Comparison of ENCODE assay signal across 1 cellular context in the genomic region with DNA sequence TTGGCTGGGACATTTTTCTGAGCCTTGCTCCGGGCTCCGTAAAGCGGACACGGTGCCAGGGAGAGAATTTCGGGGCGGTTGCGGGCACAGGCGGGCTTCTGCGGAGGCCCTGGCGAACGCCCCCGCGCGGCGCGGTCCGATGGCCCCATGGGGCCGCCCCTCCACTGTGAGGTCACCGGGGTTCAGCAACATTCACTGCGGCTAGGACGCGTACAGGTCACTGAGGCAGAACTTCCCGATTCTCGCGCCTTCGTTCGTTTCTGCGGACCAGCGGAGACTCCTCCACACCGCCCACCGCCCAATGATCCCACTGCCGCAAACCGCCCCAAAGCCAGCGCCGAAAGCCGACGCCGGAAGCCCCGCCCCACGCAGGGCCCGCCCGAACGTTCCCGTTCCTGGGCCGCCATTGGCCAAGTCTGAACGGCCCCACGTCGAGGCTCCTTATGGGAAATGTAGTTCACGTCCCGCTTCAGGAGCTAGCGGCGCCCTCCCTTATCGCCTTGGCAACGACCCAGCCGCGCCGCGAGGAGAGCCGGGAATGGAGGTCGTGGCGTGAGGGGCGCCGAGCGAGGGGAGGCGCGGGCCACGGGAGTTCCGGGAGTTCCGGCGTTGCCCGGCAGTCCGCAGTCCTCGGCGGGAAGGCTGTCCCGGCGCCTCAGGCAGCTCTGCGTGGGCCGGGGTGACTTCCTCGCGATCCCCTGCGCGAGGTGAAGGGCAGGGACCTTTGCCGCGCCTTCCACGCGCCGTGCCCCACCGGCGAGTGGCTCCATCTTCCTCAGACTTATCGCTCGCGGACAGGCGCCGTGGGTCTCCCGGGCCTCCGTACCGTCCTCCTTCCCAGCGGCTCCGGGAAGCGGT.
TF ChIP-seq lines count a peak whose summit lies in the region.

Gene ZNF584, plus strand, starts transcription at position 498 of the 858 bp plus-strand sequence. CDS start 499 bp downstream, outside the sequence.

TF ChIP-seq in HepG2, 621 proteins besides CTCF, POLR2A, EP300 and RAD21 (continued from another document and continues in another):
- TF ChIP-seq, protein P1, sequence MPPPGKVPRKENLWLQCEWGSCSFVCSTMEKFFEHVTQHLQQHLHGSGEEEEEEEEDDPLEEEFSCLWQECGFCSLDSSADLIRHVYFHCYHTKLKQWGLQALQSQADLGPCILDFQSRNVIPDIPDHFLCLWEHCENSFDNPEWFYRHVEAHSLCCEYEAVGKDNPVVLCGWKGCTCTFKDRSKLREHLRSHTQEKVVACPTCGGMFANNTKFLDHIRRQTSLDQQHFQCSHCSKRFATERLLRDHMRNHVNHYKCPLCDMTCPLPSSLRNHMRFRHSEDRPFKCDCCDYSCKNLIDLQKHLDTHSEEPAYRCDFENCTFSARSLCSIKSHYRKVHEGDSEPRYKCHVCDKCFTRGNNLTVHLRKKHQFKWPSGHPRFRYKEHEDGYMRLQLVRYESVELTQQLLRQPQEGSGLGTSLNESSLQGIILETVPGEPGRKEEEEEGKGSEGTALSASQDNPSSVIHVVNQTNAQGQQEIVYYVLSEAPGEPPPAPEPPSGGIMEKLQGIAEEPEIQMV (CRISPR knock-in tag; IDR thresholded peaks at IDR 0.05; ENCODE audit: low read depth), result peak; percentile 61; the same call in 1 of the 2 replicates
- no peak for TF ChIP-seq TEAD2 (CRISPR knock-in tag; IDR thresholded peaks at IDR 0.05)
- no peak for TF ChIP-seq HHEX (CRISPR knock-in tag; IDR thresholded peaks at IDR 0.05)
- TF ChIP-seq HMG20B (CRISPR knock-in tag; conservative IDR thresholded peaks at IDR 0.05), result no peak
- TF ChIP-seq ZNF589 (CRISPR knock-in tag; conservative IDR thresholded peaks at IDR 0.05), result no peak; the same call in 1 of the 2 replicates
- no peak for TF ChIP-seq SOX5 (CRISPR knock-in tag; IDR thresholded peaks at IDR 0.05; ENCODE audit: borderline replicate concordance)
- TF ChIP-seq ZNF724P (CRISPR knock-in tag; IDR thresholded peaks at IDR 0.05; ENCODE audit: borderline replicate concordance), result peak; percentile 16; the same call in 1 of the 2 replicates
- peak; percentile 70; the same call in 1 of the 2 replicates for TF ChIP-seq ZBTB20 (CRISPR knock-in tag; IDR thresholded peaks at IDR 0.05; ENCODE audit: borderline replicate concordance, low read depth)
- TF ChIP-seq ZBTB40 (IDR thresholded peaks at IDR 0.05), result no peak
- TF ChIP-seq ZBTB40 (CRISPR knock-in tag; IDR thresholded peaks at IDR 0.05), result 0 out of 2 replicates have a peak, but pooled peaks have one; percentile 14
- TF ChIP-seq ZNF234 (CRISPR knock-in tag; conservative IDR thresholded peaks at IDR 0.05), result peak; percentile 87
- peak; percentile 63; the same call in 1 of the 2 replicates for TF ChIP-seq BORCS8-MEF2B (CRISPR knock-in tag; IDR thresholded peaks at IDR 0.05)
- TF ChIP-seq ZSCAN21 (CRISPR knock-in tag; IDR thresholded peaks at IDR 0.05; ENCODE audit: borderline replicate concordance), result peak; percentile 28; the same call in 1 of the 2 replicates
- 0 out of 2 replicates have a peak, but pooled peaks have one; percentile 17 for TF ChIP-seq ZNF652 (CRISPR knock-in tag; IDR thresholded peaks at IDR 0.05; ENCODE audit: borderline replicate concordance, low read depth)
- TF ChIP-seq ZNF780A (CRISPR knock-in tag; IDR thresholded peaks at IDR 0.05), result no peak
- no peak for TF ChIP-seq ISL2 (CRISPR knock-in tag; IDR thresholded peaks at IDR 0.05)
- no peak; the same call in 1 of the 2 replicates for TF ChIP-seq MED13 (CRISPR knock-in tag; IDR thresholded peaks at IDR 0.05)
- TF ChIP-seq PRDM10 (CRISPR knock-in tag; IDR thresholded peaks at IDR 0.05; ENCODE audit: low read depth), result no peak
- peak; percentile 86; the same call in 1 of the 2 replicates for TF ChIP-seq ZNF790 (CRISPR knock-in tag; IDR thresholded peaks at IDR 0.05; ENCODE audit: borderline replicate concordance)
- no peak for TF ChIP-seq SIN3B (IDR thresholded peaks at IDR 0.05; ENCODE audit: low read length)
- no peak; the same call in 1 of the 2 replicates for TF ChIP-seq ZNF362 (CRISPR knock-in tag; IDR thresholded peaks at IDR 0.05; ENCODE audit: borderline replicate concordance)
- no peak for TF ChIP-seq ZKSCAN5 (CRISPR knock-in tag; IDR thresholded peaks at IDR 0.05)
- peak; percentile 28 for TF ChIP-seq ZNF883 (CRISPR knock-in tag; IDR thresholded peaks at IDR 0.05; ENCODE audit: not compliant biosample characterization)
- TF ChIP-seq GATAD1 (CRISPR knock-in tag; IDR thresholded peaks at IDR 0.05), result peak; percentile 85
- 0 out of 2 replicates have a peak, but pooled peaks have one; percentile 75 for TF ChIP-seq ZNF337 (CRISPR knock-in tag; IDR thresholded peaks at IDR 0.05; ENCODE audit: borderline replicate concordance, low read depth)
- peak; percentile 61; the same call in 1 of the 2 replicates for TF ChIP-seq ZNF713 (CRISPR knock-in tag; IDR thresholded peaks at IDR 0.05)
- TF ChIP-seq XBP1 (CRISPR knock-in tag; IDR thresholded peaks at IDR 0.05), result no peak
- TF ChIP-seq ZSCAN31 (CRISPR knock-in tag; IDR thresholded peaks at IDR 0.05; ENCODE audit: low read depth), result 0 out of 2 replicates have a peak, but pooled peaks have one; percentile 50
- TF ChIP-seq TAF1 (CRISPR knock-in tag; IDR thresholded peaks at IDR 0.05), result peak; percentile 82
- TF ChIP-seq ZNF678 (CRISPR knock-in tag; IDR thresholded peaks at IDR 0.05), result no peak
- no peak for TF ChIP-seq MIER2 (CRISPR knock-in tag; IDR thresholded peaks at IDR 0.05)
- no peak for TF ChIP-seq RBM39 (IDR thresholded peaks at IDR 0.05; ENCODE audit: low read depth, low read length, poor library complexity, severe bottlenecking)
- TF ChIP-seq NCOA2 (CRISPR knock-in tag; IDR thresholded peaks at IDR 0.05), result no peak
- 0 out of 2 replicates have a peak, but pooled peaks have one; percentile 70 for TF ChIP-seq ZSCAN22 (CRISPR knock-in tag; IDR thresholded peaks at IDR 0.05)
- TF ChIP-seq ZFP90 (CRISPR knock-in tag; IDR thresholded peaks at IDR 0.05; ENCODE audit: borderline replicate concordance), result no peak
- 0 out of 2 replicates have a peak, but pooled peaks have one; percentile 72 for TF ChIP-seq TFDP2 (CRISPR knock-in tag; IDR thresholded peaks at IDR 0.05)
- no peak for TF ChIP-seq TOE1 (CRISPR knock-in tag; IDR thresholded peaks at IDR 0.05)
- peak; percentile 50 for TF ChIP-seq IKZF4 (CRISPR knock-in tag; IDR thresholded peaks at IDR 0.05; ENCODE audit: borderline replicate concordance, low read depth, not compliant biosample characterization)
- TF ChIP-seq, protein P2, sequence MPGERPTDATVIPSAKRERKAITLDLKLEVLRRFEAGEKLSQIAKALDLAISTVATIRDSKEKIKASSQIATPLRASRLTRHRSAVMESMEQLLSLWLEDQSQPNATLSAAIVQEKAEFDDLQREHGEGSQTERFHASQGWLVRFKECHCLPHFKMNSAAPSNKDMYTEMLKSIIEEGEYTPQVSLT (CRISPR knock-in tag; IDR thresholded peaks at IDR 0.05; ENCODE audit: borderline replicate concordance, low read depth), result no peak
- TF ChIP-seq, protein P3, sequence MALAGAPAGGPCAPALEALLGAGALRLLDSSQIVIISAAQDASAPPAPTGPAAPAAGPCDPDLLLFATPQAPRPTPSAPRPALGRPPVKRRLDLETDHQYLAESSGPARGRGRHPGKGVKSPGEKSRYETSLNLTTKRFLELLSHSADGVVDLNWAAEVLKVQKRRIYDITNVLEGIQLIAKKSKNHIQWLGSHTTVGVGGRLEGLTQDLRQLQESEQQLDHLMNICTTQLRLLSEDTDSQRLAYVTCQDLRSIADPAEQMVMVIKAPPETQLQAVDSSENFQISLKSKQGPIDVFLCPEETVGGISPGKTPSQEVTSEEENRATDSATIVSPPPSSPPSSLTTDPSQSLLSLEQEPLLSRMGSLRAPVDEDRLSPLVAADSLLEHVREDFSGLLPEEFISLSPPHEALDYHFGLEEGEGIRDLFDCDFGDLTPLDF (CRISPR knock-in tag; IDR thresholded peaks at IDR 0.05), result peak; percentile 67; the same call in 1 of the 2 replicates
- no peak for TF ChIP-seq GTF2F1 (IDR thresholded peaks at IDR 0.05; ENCODE audit: low read length)
